In the genomic region with DNA sequence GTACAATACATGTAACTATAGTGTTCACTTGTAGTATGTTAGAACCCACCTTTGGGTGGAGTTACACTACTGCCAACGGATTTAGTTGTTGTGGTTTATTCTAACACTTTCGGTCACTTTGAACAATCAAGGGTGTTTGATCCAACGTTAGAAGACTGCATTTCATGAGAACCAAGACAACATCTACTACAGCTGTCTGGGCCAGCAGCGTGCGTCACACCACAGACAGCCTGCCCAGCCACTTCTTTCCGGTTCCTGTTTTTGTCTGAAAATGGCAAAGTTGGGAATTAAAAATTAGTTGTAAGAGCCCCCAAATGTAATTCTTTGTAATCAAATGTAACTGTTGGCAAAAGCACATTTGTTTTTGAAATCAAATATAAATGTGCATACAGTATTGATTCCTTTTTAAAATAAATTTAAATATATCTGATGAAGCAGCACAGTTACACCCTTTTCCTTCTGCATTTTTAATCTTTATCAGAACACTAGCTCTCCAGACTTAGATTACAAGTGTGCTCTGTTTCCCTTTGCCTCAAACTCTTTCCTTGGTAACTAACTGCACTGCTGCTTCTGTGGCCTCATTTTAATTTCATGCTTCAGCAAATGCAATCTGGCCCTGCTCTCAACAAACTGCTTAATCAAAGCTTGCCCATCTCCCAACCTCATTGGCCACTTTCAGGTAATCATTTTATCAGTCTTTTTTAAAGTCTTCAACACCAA, we compare ENCODE assay signal across 8 cellular contexts.
DNase-seq lines count a peak whose midpoint lies in the region; ATAC-seq and TF ChIP-seq lines count a peak whose summit lies in the region.

No MANE protein-coding gene starts in this region.

- peak; percentile 57 to 73 for DNase-seq in AML-193 (lab: John Stamatoyannopoulos, UW)
- peak; percentile 18 for DNase-seq in activated CD8-positive, alpha-beta memory T cell treated with anti-CD3 and anti-CD28 coated beads, Interleukin-2, amount 50 U/mL, for 24 hours (ENCODE audit: extremely low read depth)
- peak; percentile 58 for DNase-seq in left ventricle myocardium superior
- peak in 2 of 3 donors; percentile 29 to 53 for DNase-seq in stimulated activated CD4-positive, alpha-beta T cell treated with anti-CD3 and anti-CD28 coated beads, TNF-alpha, amount 100 ng/mL, for 48 hours (ENCODE audit: low read depth in 3 of 3)
- no peak for DNase-seq in SK-N-SH
- DNase-seq in HT-29 (ENCODE audit: low spot score), result no peak

- H3K4me1 ChIP-seq in SK-N-SH (ENCODE audit: control insufficient read depth in 1 of 2, insufficient read depth in 2 of 2, low read depth in 1 of 2, low read length in 1 of 2), result no peaks in the 10 kb centered on the region; a peak in 1 of 4 replicates

- H3K36me3 ChIP-seq in SK-N-SH (replicated peaks in 1 of 2; ENCODE audit: control insufficient read depth in 1 of 2, insufficient read depth in 2 of 2, low read length in 1 of 2), result no peaks in the 10 kb centered on the region

- no peak for TF ChIP-seq CTCF in SK-N-SH (IDR thresholded peaks at IDR 0.05)

- H3K27ac ChIP-seq in SK-N-SH (ENCODE audit: low read depth in 2 of 2, low read length in 1 of 2), result no peak overlapping the region

- H3K4me3 Mint-ChIP-seq in IgD-negative memory B cell, result peak overlapping the region; percentile 15 to 78 (median 38)

- peaks cover 15 to 29% (median 26%) of the 10 kb centered on the region in 3 donors for H3K4me1 Mint-ChIP-seq in IgD-negative memory B cell

- TF ChIP-seq RAD21 in SK-N-SH (IDR thresholded peaks at IDR 0.05; ENCODE audit: low read length), result no peak

- ATAC-seq in GM19468 (IDR thresholded peaks at IDR 0.05; ENCODE audit: extremely low read depth, unreplicated experiment) (peak; percentile 90), left ventricle myocardium superior (peak; percentile 80)

- H3K4me2 ChIP-seq in SK-N-SH, result no peak overlapping the region

- no peaks in the 10 kb centered on the region for H3K9me2 ChIP-seq in SK-N-SH

- WGBS in SK-N-SH (ENCODE audit: low lambda C conversion rate), result 80% methylated on average over 6 of the region's 6 CpGs

- H3K27me3 ChIP-seq in SK-N-SH (ENCODE audit: insufficient read depth), result no peaks in the 10 kb centered on the region

- CTCF ChIA-PET in SK-N-SH (lab: Yijun Ruan, JAX), result no interaction called here

- intact Hi-C loops in left ventricle myocardium superior (cut with micrococcal nuclease), result no loop called here

- no peak overlapping the region for H2AFZ ChIP-seq in SK-N-SH (ENCODE audit: low read depth)

- no peaks in the 10 kb centered on the region for H3K79me2 ChIP-seq in SK-N-SH (ENCODE audit: insufficient read depth)

- no peaks in the 10 kb centered on the region for H4K20me1 ChIP-seq in SK-N-SH (ENCODE audit: insufficient read depth)

- H3F3A ChIP-seq in SK-N-SH (replicated peaks; ENCODE audit: insufficient read depth), result no peaks in the 10 kb centered on the region

- H3K36me3 Mint-ChIP-seq in IgD-negative memory B cell, result no peaks in the 10 kb centered on the region

- no peak overlapping the region for H3K4me3 ChIP-seq in SK-N-SH (ENCODE audit: low read depth in 2 of 2, low read length in 1 of 2)

- H3K27ac Mint-ChIP-seq in IgD-negative memory B cell, result peak overlapping the region; percentile 65 to 93 (median 81)

- H3K27me3 Mint-ChIP-seq in IgD-negative memory B cell, result no peaks in the 10 kb centered on the region

- TF ChIP-seq EP300 in SK-N-SH (IDR thresholded peaks at IDR 0.05; ENCODE audit: borderline replicate concordance in 1 of 2, low read depth in 1 of 2, low read length in 1 of 2), result no peak

- POLR2A ChIA-PET in SK-N-SH (lab: Yijun Ruan, JAX), result no interaction called here

- H3K9ac ChIP-seq in SK-N-SH, result no peak overlapping the region

- no peaks in the 10 kb centered on the region for H3K9me3 ChIP-seq in SK-N-SH

- H3K9me3 Mint-ChIP-seq in IgD-negative memory B cell, result peaks cover 0 to 3% (median 0%) of the 10 kb centered on the region in 3 donors

TF ChIP-seq in SK-N-SH, 30 proteins besides CTCF, POLR2A, EP300 and RAD21:
- TF ChIP-seq ELF1 (IDR thresholded peaks at IDR 0.05) (no peak), SMC3 (IDR thresholded peaks at IDR 0.05; ENCODE audit: low read depth, low read length) (no peak), JUND (IDR thresholded peaks at IDR 0.05) (no peak), CHD2 (IDR thresholded peaks at IDR 0.05; ENCODE audit: low read length, partially characterized antibody) (no peak), MXI1 (IDR thresholded peaks at IDR 0.05; ENCODE audit: low read depth, low read length) (no peak), FOXJ3 (CRISPR knock-in tag; IDR thresholded peaks at IDR 0.05) (no peak)

Comparison
In these comparisons a context has a peak if more than half of its experiments do, and no peak if none do; other contexts are left out.
1. DNase-seq: peak in AML-193 (2 of 2), activated CD8-positive, alpha-beta memory T cell treated with anti-CD3 and anti-CD28 coated beads, Interleukin-2, amount 50 U/mL, for 24 hours (single experiment), left ventricle myocardium superior (single experiment) and stimulated activated CD4-positive, alpha-beta T cell treated with anti-CD3 and anti-CD28 coated beads, TNF-alpha, amount 100 ng/mL, for 48 hours (2 of 3); none in SK-N-SH (single experiment) and HT-29 (single experiment).